ENCODE assay signal across 8 cellular contexts in genomic region chr16:30775381-30776099, GRCh38. TPM values are rescaled to one million over a fixed set of nuclear protein-coding genes. Genes with fewer than 3 reads are reported as not detected.
DNase-seq lines count a peak whose midpoint lies in the region; ATAC-seq and TF ChIP-seq lines count a peak whose summit lies in the region.

No MANE protein-coding gene starts in this region.

- peak; percentile 81 for ATAC-seq in left colon
- no peak for ATAC-seq in HG03565 (IDR thresholded peaks at IDR 0.05; ENCODE audit: unreplicated experiment)

- peak overlapping the region; percentile 70 for H3K4me3 ChIP-seq in HFF-Myc (replicated peaks; ENCODE audit: low read depth, low read length)

- no peak for TF ChIP-seq CTCF in HFF-Myc (IDR thresholded peaks at IDR 0.05; ENCODE audit: low read depth, low read length, missing control alignments)

- intact Hi-C loops in left colon (cut with DNase I, micrococcal nuclease) = no loop called here

- DNase-seq in ELF-1 (ENCODE audit: low read depth, low spot score) = peak; percentile 94
- DNase-seq in HFF-Myc (ENCODE audit: extremely low read depth, low read depth) = peak; percentile 67
- peak; percentile 67 for DNase-seq in NCI-H2171 (lab: John Stamatoyannopoulos, UW)
- peak; percentile 46 to 50 for DNase-seq in activated CD4-positive, alpha-beta T cell treated with anti-CD3 and anti-CD28 coated beads for 24 hours (ENCODE audit: low read depth in 2 of 2)
- peak; percentile 61 for DNase-seq in dedifferentiated amniotic fluid mesenchymal stem cell (ENCODE audit: extremely low spot score)
- DNase-seq in left colon = peak; percentile 85 to 88
- DNase-seq in stimulated activated CD4-positive, alpha-beta T cell treated with anti-CD3 and anti-CD28 coated beads, Interleukin-1b, Interleukin-23, amount 100 ng/mL, for 24 hours (ENCODE audit: low read depth in 4 of 4, low spot score in 1 of 4) = peak; percentile 35 to 60 (median 50)

RNA-seq across cellular contexts. Expression of gene ZNF629, which starts 11.5 kb away (rescaled TPM):
- total RNA-seq in left colon = 10 to 100 TPM; 12.3 to 15.2 TPM

RNA-seq across cellular contexts. Expression of gene RNF40, which starts 13.4 kb away (rescaled TPM):
- 10 to 100 TPM; 82.9 to 99.8 TPM for total RNA-seq in left colon

RNA-seq across cellular contexts. Expression of gene CFAP119, which starts 13.7 kb away (rescaled TPM):
- 1 to 10 TPM; 5.9 to 7.8 TPM for total RNA-seq in left colon

RNA-seq across cellular contexts. Expression of gene PHKG2, which starts 27.3 kb away (rescaled TPM):
- 10 to 100 TPM; 38.0 to 42.8 TPM for total RNA-seq in left colon
